8 cellular contexts compared by ENCODE assay signal in the genomic region with DNA sequence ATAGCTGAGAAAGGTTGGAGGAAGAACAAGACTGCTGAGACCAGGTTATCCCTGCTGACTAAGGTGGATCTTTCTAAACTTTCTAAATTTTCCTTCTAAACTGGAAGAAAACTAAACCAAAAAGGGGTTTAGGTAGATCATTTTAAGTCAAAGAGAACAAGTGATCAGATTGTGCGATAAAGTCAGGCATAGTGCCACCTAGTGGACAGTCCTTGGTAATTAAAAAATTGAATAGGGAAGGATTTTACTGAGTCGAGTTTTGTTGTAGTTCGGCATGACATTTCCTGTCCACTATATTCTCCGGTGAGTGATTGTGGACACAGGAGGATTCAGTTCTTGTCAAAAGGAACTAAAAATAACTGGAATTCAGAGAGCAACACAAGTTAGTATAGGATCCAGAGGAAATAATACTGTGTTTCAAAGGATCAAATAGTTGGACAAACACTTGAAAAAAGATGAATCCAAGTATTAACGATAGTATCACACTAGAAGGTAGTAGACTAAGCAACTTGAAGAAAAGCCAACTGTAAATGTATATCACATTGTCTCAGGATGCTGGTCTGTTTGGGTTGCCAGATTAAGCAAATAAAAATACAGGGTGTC.
DNase-seq lines count a peak whose midpoint lies in the region; ATAC-seq and TF ChIP-seq lines count a peak whose summit lies in the region.

No MANE protein-coding gene starts in this region.

- no peak overlapping the region for H3K4me3 ChIP-seq in PC-9

- H3K36me3 ChIP-seq in PC-9 (ENCODE audit: low read depth): no peaks in the 10 kb centered on the region

- no peaks in the 10 kb centered on the region for H3K4me1 Mint-ChIP-seq in T-helper 2 cell treated with Interferon-gamma antibody and Interleukin-4, amounts not matched to agents 5 μg/mL and 100 μg/mL, for 36 hours (ENCODE audit: low read depth)

- H3K36me3 Mint-ChIP-seq in T-helper 2 cell treated with Interferon-gamma antibody and Interleukin-4, amounts not matched to agents 5 μg/mL and 100 μg/mL, for 36 hours (ENCODE audit: low read depth): no peaks in the 10 kb centered on the region

- H3K27me3 Mint-ChIP-seq in T-helper 2 cell treated with Interferon-gamma antibody and Interleukin-4, amounts not matched to agents 5 μg/mL and 100 μg/mL, for 36 hours (ENCODE audit: low read depth): no peaks in the 10 kb centered on the region

- CTCF ChIA-PET in PC-9 (lab: Charles Lee): interaction anchor here (0.6 kb wide), 1 partner anchor 464 kb away, joined by 10 read pairs; no protein-coding TSS in a partner anchor

- H3K27ac Mint-ChIP-seq in T-helper 2 cell treated with Interferon-gamma antibody and Interleukin-4, amounts not matched to agents 5 μg/mL and 100 μg/mL, for 36 hours: no peak overlapping the region

- no peaks in the 10 kb centered on the region for H3K9me2 ChIP-seq in PC-9 (ENCODE audit: insufficient read depth)

- intact Hi-C loops in PC-9 (cut with micrococcal nuclease; ENCODE audit: unreplicated experiment): no loop called here

- H3F3A ChIP-seq in PC-9 (ENCODE audit: insufficient read depth, low read depth): no peaks in the 10 kb centered on the region

- no TSS peak for BruUV-seq in PC-9 (replicated peaks; lab: Mats Ljungman, UMichigan)

- no peak overlapping the region for H3K4me3 Mint-ChIP-seq in T-helper 2 cell treated with Interferon-gamma antibody and Interleukin-4, amounts not matched to agents 5 μg/mL and 100 μg/mL, for 36 hours

- no peaks in the 10 kb centered on the region for H3K9me3 Mint-ChIP-seq in T-helper 2 cell treated with Interferon-gamma antibody and Interleukin-4, amounts not matched to agents 5 μg/mL and 100 μg/mL, for 36 hours

- DNase-seq in DMS153 treated with DMSO at 0.1 percent for 48 hours (lab: John Stamatoyannopoulos, UW; ENCODE audit: unreplicated experiment) (peak; percentile 11), DMS153 (lab: John Stamatoyannopoulos, UW) (no peak), PC-9 (peak; percentile 2 to 40), erythroblast (lab: John Stamatoyannopoulos, UW) (peak; percentile 13 to 50), putamen (ENCODE audit: low spot score) (peak; percentile 12)
- DNase-seq in T-helper 2 cell treated with Interferon-gamma antibody and Interleukin-4, amounts not matched to agents 5 μg/mL and 100 μg/mL, for 36 hours (ENCODE audit: low spot score): no peak

- TF ChIP-seq POLR2A in erythroblast (IDR thresholded peaks at IDR 0.05; ENCODE audit: low read length): no peak

- H3K27me3 ChIP-seq in PC-9 (ENCODE audit: insufficient read depth, low read depth): no peaks in the 10 kb centered on the region

- POLR2A ChIA-PET in PC-9 (lab: Charles Lee; ENCODE audit: unreplicated experiment): no interaction called here

- H3K4me1 ChIP-seq in PC-9 (replicated peaks; ENCODE audit: insufficient read depth): no peaks in the 10 kb centered on the region

- ATAC-seq in GM19023 (IDR thresholded peaks at IDR 0.05; ENCODE audit: unreplicated experiment) (peak; percentile 60), HG03469 (IDR thresholded peaks at IDR 0.05; ENCODE audit: unreplicated experiment) (peak; percentile 79)

- no peak overlapping the region for H3K4me2 ChIP-seq in PC-9

- no peaks in the 10 kb centered on the region for H3K9me3 ChIP-seq in PC-9 (ENCODE audit: insufficient read depth, low read depth)

- TF ChIP-seq CTCF in PC-9 (conservative IDR thresholded peaks at IDR 0.05): peak; percentile 91

- H4K20me1 ChIP-seq in PC-9 (ENCODE audit: insufficient read depth): no peaks in the 10 kb centered on the region

- H2AFZ ChIP-seq in PC-9: no peak overlapping the region

- no peaks in the 10 kb centered on the region for H3K79me2 ChIP-seq in PC-9 (ENCODE audit: low read depth)

- H3K27ac ChIP-seq in PC-9: no peak overlapping the region

Comparison
In these comparisons a context has a peak if more than half of its experiments do, and no peak if none do; other contexts are left out.
1. DNase-seq: peak in DMS153 treated with DMSO at 0.1 percent for 48 hours (single experiment), PC-9 (2 of 2), erythroblast (2 of 2) and putamen (single experiment); none in DMS153 (single experiment) and T-helper 2 cell treated with Interferon-gamma antibody and Interleukin-4, amounts not matched to agents 5 μg/mL and 100 μg/mL, for 36 hours (single experiment).